ENCODE assay signal across 8 cellular contexts in the genomic region with DNA sequence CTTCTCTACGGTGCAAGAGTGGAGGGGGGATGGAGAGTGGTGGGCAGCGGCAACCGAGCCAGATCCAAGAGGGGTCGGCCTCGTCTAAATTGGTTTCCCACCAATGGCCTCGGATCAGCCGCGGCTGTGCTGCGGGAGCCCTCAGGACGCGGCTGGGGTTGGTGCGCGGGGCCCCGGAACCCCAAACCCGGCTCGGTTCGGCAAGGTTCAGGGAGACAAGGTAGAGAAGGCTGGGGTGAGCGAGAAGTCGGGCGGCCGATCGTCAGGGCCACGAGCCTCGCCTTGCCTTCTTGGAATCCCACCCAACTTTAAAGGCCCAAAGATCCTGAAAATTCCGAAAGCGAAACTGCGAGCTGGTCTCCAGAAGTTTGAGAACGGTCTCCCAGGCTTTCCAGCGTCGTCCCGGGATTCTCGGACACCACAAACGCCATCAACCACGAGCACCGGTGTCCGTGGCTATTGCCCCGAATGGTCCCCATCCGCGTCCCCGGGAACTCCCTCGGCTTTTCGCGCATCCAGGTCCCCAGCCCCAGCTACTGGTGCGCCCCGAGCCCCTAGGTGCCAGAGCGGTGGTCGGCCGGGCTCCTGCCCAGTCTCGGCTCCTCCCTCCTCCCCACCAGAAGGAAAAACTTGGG. TPM values are rescaled to one million over a fixed set of nuclear protein-coding genes. Genes with fewer than 3 reads are reported as not detected.
DNase-seq lines count a peak whose midpoint lies in the region; ATAC-seq, FAIRE-seq and TF ChIP-seq lines count a peak whose summit lies in the region.
"Had no signal": no experiment of that assay in that cellular context is flagged by ENCODE, and none has a peak within 500 bp of the region (broad histone marks: within the 10 kb centered on the region; RNA-seq: fewer than 3 reads in every experiment).

No MANE protein-coding gene starts in this region.

- H3K4me3 Mint-ChIP-seq in astrocyte (ENCODE audit: unreplicated experiment): peak overlapping the region; percentile 88
- H3K4me3 Mint-ChIP-seq in stimulated activated memory B cell treated with anti-CD40 and anti-IgM and Interleukin-4, amounts not matched to agents 10 μg/mL and 1 μg/mL and 100 μg/mL, for 72 hours: peak overlapping the region; percentile 91

- peaks cover 7% of the 10 kb centered on the region for H3K4me1 Mint-ChIP-seq in astrocyte (ENCODE audit: low read depth, unreplicated experiment)
- H3K4me1 Mint-ChIP-seq in stimulated activated memory B cell treated with anti-CD40 and anti-IgM and Interleukin-4, amounts not matched to agents 10 μg/mL and 1 μg/mL and 100 μg/mL, for 72 hours: peaks cover 74% of the 10 kb centered on the region

- no peak overlapping the region for H3K27ac ChIP-seq in HUES6 (ENCODE audit: low read depth, low read length)
- no peak overlapping the region for H3K27ac ChIP-seq in astrocyte (ENCODE audit: low read depth, low read length)
- peak overlapping the region; percentile 55 to 92 for H3K27ac ChIP-seq in kidney (ENCODE audit: low read depth in 2 of 2, low read length in 2 of 2)

- peaks cover 6% of the 10 kb centered on the region for H4K20me1 ChIP-seq in astrocyte (ENCODE audit: insufficient read depth, low read length)

- H3K27ac Mint-ChIP-seq in astrocyte (ENCODE audit: unreplicated experiment): peak overlapping the region; percentile 75
- peak overlapping the region; percentile 88 for H3K27ac Mint-ChIP-seq in stimulated activated memory B cell treated with anti-CD40 and anti-IgM and Interleukin-4, amounts not matched to agents 10 μg/mL and 1 μg/mL and 100 μg/mL, for 72 hours

- H3K9me3 ChIP-seq in HUES6 (ENCODE audit: control insufficient read depth, insufficient read depth, low read depth, low read length) (no peaks in the 10 kb centered on the region), astrocyte (ENCODE audit: insufficient read depth, low read depth, low read length) (no peaks in the 10 kb centered on the region), kidney (ENCODE audit: control insufficient read depth in 1 of 2, low read length in 2 of 2) (no peaks in the 10 kb centered on the region)

- DNase-seq in astrocyte (ENCODE audit: low read depth): no peak
- peak; percentile 71 for DNase-seq in kidney
- DNase-seq: NCI-H187 had no signal

- peaks cover 13% of the 10 kb centered on the region for H3K27me3 Mint-ChIP-seq in astrocyte (ENCODE audit: low read depth, unreplicated experiment)
- H3K27me3 Mint-ChIP-seq in stimulated activated memory B cell treated with anti-CD40 and anti-IgM and Interleukin-4, amounts not matched to agents 10 μg/mL and 1 μg/mL and 100 μg/mL, for 72 hours: no peaks in the 10 kb centered on the region

- no peaks in the 10 kb centered on the region for H3K9me3 Mint-ChIP-seq in astrocyte (ENCODE audit: unreplicated experiment)
- H3K9me3 Mint-ChIP-seq in stimulated activated memory B cell treated with anti-CD40 and anti-IgM and Interleukin-4, amounts not matched to agents 10 μg/mL and 1 μg/mL and 100 μg/mL, for 72 hours: no peaks in the 10 kb centered on the region

- H3K4me3 ChIP-seq in HUES6 (ENCODE audit: low read depth, low read length) (peak overlapping the region; percentile 96), astrocyte (ENCODE audit: insufficient read depth, low read depth, low read length) (peak overlapping the region; percentile 76), kidney (ENCODE audit: low read length in 2 of 2) (peak overlapping the region; percentile 72 to 88)

- peak overlapping the region; percentile 74 for H3K9ac ChIP-seq in HUES6 (ENCODE audit: low read length)
- H3K9ac ChIP-seq in astrocyte (ENCODE audit: low read length): peak overlapping the region; percentile 77
- peak overlapping the region; percentile 42 to 61 for H3K9ac ChIP-seq in kidney (ENCODE audit: low read length in 2 of 2)

- H3K4me1 ChIP-seq in HUES6 (ENCODE audit: control insufficient read depth, insufficient read depth, low read length) (peaks cover 18% of the 10 kb centered on the region), astrocyte (ENCODE audit: insufficient read depth, low read length) (peaks cover 26% of the 10 kb centered on the region), kidney (ENCODE audit: control insufficient read depth in 1 of 2, insufficient read depth in 1 of 2, low read depth in 1 of 2, low read length in 2 of 2) (peaks cover 0 to 20% of the 10 kb centered on the region in 2 donors)

- peak overlapping the region; percentile 90 for H2AFZ ChIP-seq in astrocyte (ENCODE audit: low read depth, low read length)

- no peak for ATAC-seq in stimulated activated memory B cell treated with anti-CD40 and anti-IgM and Interleukin-4, amounts not matched to agents 10 μg/mL and 1 μg/mL and 100 μg/mL, for 72 hours
- ATAC-seq in GM21390 (IDR thresholded peaks at IDR 0.05; ENCODE audit: unreplicated experiment) (no peak), GM21528 (IDR thresholded peaks at IDR 0.05; ENCODE audit: low FRiP score, unreplicated experiment) (no peak), HG03097 (IDR thresholded peaks at IDR 0.05; ENCODE audit: low FRiP score, unreplicated experiment) (no peak)

- FAIRE-seq in astrocyte (lab: Jason Lieb, UNC) (no peak), kidney (lab: Jason Lieb, UNC) (no peak)

- TF ChIP-seq CTCF in astrocyte (IDR thresholded peaks at IDR 0.05; ENCODE audit: insufficient read depth, low read depth, low read length): no peak
- no peak for TF ChIP-seq CTCF in kidney (IDR thresholded peaks at IDR 0.05; ENCODE audit: borderline replicate concordance, extremely low read depth, insufficient read depth)

- H3K4me2 ChIP-seq in astrocyte (ENCODE audit: low read length): peak overlapping the region; percentile 97

- intact Hi-C loops in kidney (cut with DNase I): loop anchor here (10.0 kb wide), 1 partner anchor 143 kb away; no protein-coding TSS in a partner anchor

- peaks cover 4% of the 10 kb centered on the region for H3K79me2 ChIP-seq in astrocyte (ENCODE audit: insufficient read depth, low read length)

- H3K36me3 ChIP-seq in HUES6 (ENCODE audit: control insufficient read depth, insufficient read depth, low read length) (no peaks in the 10 kb centered on the region), astrocyte (ENCODE audit: insufficient read depth, low read length) (no peaks in the 10 kb centered on the region), kidney (ENCODE audit: control insufficient read depth in 1 of 2, insufficient read depth in 2 of 2, low read length in 2 of 2) (no peaks in the 10 kb centered on the region)

- peaks cover 2% of the 10 kb centered on the region for H3K36me3 Mint-ChIP-seq in astrocyte (ENCODE audit: low read depth, unreplicated experiment)
- peaks cover 19% of the 10 kb centered on the region for H3K36me3 Mint-ChIP-seq in stimulated activated memory B cell treated with anti-CD40 and anti-IgM and Interleukin-4, amounts not matched to agents 10 μg/mL and 1 μg/mL and 100 μg/mL, for 72 hours

- H3K27me3 ChIP-seq in HUES6 (ENCODE audit: control insufficient read depth, insufficient read depth, low read length): peaks cover 57% of the 10 kb centered on the region
- peaks cover 13% of the 10 kb centered on the region for H3K27me3 ChIP-seq in astrocyte (ENCODE audit: insufficient read depth, low read length)

RNA-seq across cellular contexts. Expression of a gene that starts 3.3 kb away (rescaled TPM):
- total RNA-seq in astrocyte (3.9 and 5.0 TPM in 2 replicates), kidney (15.3 TPM)
- 1.2 TPM for polyA plus RNA-seq in kidney (ENCODE audit: insufficient read depth, low read depth, low replicate concordance)

Comparison
In these comparisons a context has a peak if more than half of its experiments do, and no peak if none do; other contexts are left out.
1. H3K27ac ChIP-seq: peak in kidney (2 of 2); none in HUES6 (single experiment) and astrocyte (single experiment).
2. Peak in every context shown above with its lines, with median percentiles within 50 percentile points of each other: H3K4me3 ChIP-seq and H3K9ac ChIP-seq.